11 cellular contexts compared by ENCODE assay signal in genomic region chr21:32494946-32495703, GRCh38.
A peak's percentile ranks its signal among the peaks of the same experiment; 100 is the strongest.
DNase-seq lines count a peak whose midpoint lies in the region; ATAC-seq and TF ChIP-seq lines count a peak whose summit lies in the region.
"Had no signal": no experiment of that assay in that cellular context is flagged by ENCODE, and none has a peak within 500 bp of the region (broad histone marks: within the 10 kb centered on the region; RNA-seq: fewer than 3 reads in every experiment).

No MANE protein-coding gene starts in this region.

- TF ChIP-seq CTCF in GM23338 (conservative IDR thresholded peaks at IDR 0.05; ENCODE audit: low read depth in 2 of 2) (no peak), SK-N-SH (IDR thresholded peaks at IDR 0.05) (no peak), fibroblast of lung (conservative IDR thresholded peaks at IDR 0.05 in 1 of 2, IDR thresholded peaks at IDR 0.05 in 1 of 2; ENCODE audit: low read depth in 1 of 2, low read length in 2 of 2) (no peak)

- ATAC-seq in GM23338 (no peak), HG02571 (IDR thresholded peaks at IDR 0.05; ENCODE audit: unreplicated experiment) (no peak)

- no peak overlapping the region for H3K4me3 Mint-ChIP-seq in GM23338

- H3K27ac ChIP-seq in GM23338 (ENCODE audit: low read depth), result peak overlapping the region; percentile 28; the same call in 1 of the 2 replicates
- peak overlapping the region in 1 of 2 experiments; percentile 98; a peak in 2 of 4 replicates for H3K27ac ChIP-seq in SK-N-SH (ENCODE audit: low read depth in 2 of 2, low read length in 1 of 2)
- H3K27ac ChIP-seq in fibroblast of lung (ENCODE audit: insufficient read depth, low read length), result peak overlapping the region; percentile 45

- CTCF ChIA-PET in SK-N-SH (lab: Yijun Ruan, JAX), result interaction anchor here (1.4 kb wide), 1 partner anchor 92 kb away, joined by 4 read pairs; no protein-coding TSS in a partner anchor

- H2AFZ ChIP-seq in GM23338, result no peak overlapping the region
- H2AFZ ChIP-seq in SK-N-SH (ENCODE audit: low read depth), result no peak overlapping the region
- no peak overlapping the region for H2AFZ ChIP-seq in fibroblast of lung (ENCODE audit: low read length)

- H3K27me3 Mint-ChIP-seq in GM23338 (ENCODE audit: insufficient read depth, low read depth, poor library complexity), result peaks cover 5% of the 10 kb centered on the region

- H3K9me2 ChIP-seq in GM23338 (ENCODE audit: insufficient read depth), result peaks cover 13% of the 10 kb centered on the region; the same call in 1 of the 2 replicates
- no peaks in the 10 kb centered on the region for H3K9me2 ChIP-seq in SK-N-SH

- no peak overlapping the region for H3K4me3 ChIP-seq in GM23338
- no peak overlapping the region for H3K4me3 ChIP-seq in SK-N-SH (ENCODE audit: low read depth in 2 of 2, low read length in 1 of 2)
- H3K4me3 ChIP-seq in fibroblast of lung (replicated peaks in 1 of 4; ENCODE audit: control extremely low read depth in 1 of 4, insufficient read depth in 1 of 4, low read depth in 3 of 4, low read length in 4 of 4), result no peak overlapping the region
- H3K4me3 ChIP-seq in skeletal muscle cell (ENCODE audit: low read depth, low read length), result no peak overlapping the region
- H3K4me3 ChIP-seq: HAP-1 had no signal

- H3K36me3 ChIP-seq in GM23338 (ENCODE audit: insufficient read depth), result no peaks in the 10 kb centered on the region
- peaks cover 0 to 9% of the 10 kb centered on the region in 2 experiments for H3K36me3 ChIP-seq in SK-N-SH (replicated peaks in 1 of 2; ENCODE audit: control insufficient read depth in 1 of 2, insufficient read depth in 2 of 2, low read length in 1 of 2)
- H3K36me3 ChIP-seq in fibroblast of lung (ENCODE audit: control insufficient read depth, insufficient read depth, low read length), result no peaks in the 10 kb centered on the region
- H3K36me3 ChIP-seq: HAP-1 had no signal

- H3K27me3 ChIP-seq in GM23338 (ENCODE audit: insufficient read depth) (no peaks in the 10 kb centered on the region), SK-N-SH (ENCODE audit: insufficient read depth) (no peaks in the 10 kb centered on the region), fibroblast of lung (ENCODE audit: control insufficient read depth, insufficient read depth, low read length) (no peaks in the 10 kb centered on the region)

- peaks cover 38% of the 10 kb centered on the region for H3K4me1 Mint-ChIP-seq in GM23338

- H3K4me2 ChIP-seq in GM23338, result peak overlapping the region; percentile 43
- H3K4me2 ChIP-seq in SK-N-SH, result peak overlapping the region; percentile 62
- H3K4me2 ChIP-seq in fibroblast of lung (ENCODE audit: extremely low read depth, insufficient read depth, low read length), result no peak overlapping the region

- H3K79me2 ChIP-seq in GM23338 (replicated peaks; ENCODE audit: insufficient read depth) (no peaks in the 10 kb centered on the region), SK-N-SH (ENCODE audit: insufficient read depth) (peaks cover 17% of the 10 kb centered on the region; the same call in 1 of the 2 replicates), fibroblast of lung (ENCODE audit: control insufficient read depth, insufficient read depth, low read length) (no peaks in the 10 kb centered on the region)

- WGBS in SK-N-SH (ENCODE audit: low lambda C conversion rate), result 50% methylated on average over 10 of the region's 10 CpGs

- H3K4me1 ChIP-seq in GM23338 (ENCODE audit: insufficient read depth) (peaks cover 50% of the 10 kb centered on the region), SK-N-SH (ENCODE audit: control insufficient read depth in 1 of 2, insufficient read depth in 2 of 2, low read depth in 1 of 2, low read length in 1 of 2) (peaks cover 0 to 51% of the 10 kb centered on the region in 2 experiments; a peak in 2 of 4 replicates), fibroblast of lung (ENCODE audit: control insufficient read depth, extremely low read depth, insufficient read depth, low read length) (peaks cover 6% of the 10 kb centered on the region)
- H3K4me1 ChIP-seq: HAP-1 had no signal

- TF ChIP-seq EP300 in SK-N-SH (IDR thresholded peaks at IDR 0.05; ENCODE audit: borderline replicate concordance in 1 of 2, low read depth in 1 of 2, low read length in 1 of 2), result peak in 1 of 2 experiments; percentile 95; a peak in 3 of 4 replicates

- DNase-seq in GM23338 (ENCODE audit: low spot score) (peak; percentile 32), SK-N-SH (no peak), fibroblast of lung (ENCODE audit: low read depth in 2 of 2) (peak; percentile 75 to 89), skeletal muscle cell (ENCODE audit: low read depth) (peak; percentile 41), SKM-1 treated with dmso at 0.1 percent for 144 hours (lab: John Stamatoyannopoulos, UW; ENCODE audit: unreplicated experiment) (no peak), NCI-H1436 treated with DMSO at 0.1 percent for 48 hours (lab: John Stamatoyannopoulos, UW) (no peak), NCI-H2196 treated with DMSO at 0.1 percent for 48 hours (lab: John Stamatoyannopoulos, UW; ENCODE audit: unreplicated experiment) (no peak)
- DNase-seq: DND-41, SHP77 treated with DMSO at 0.1 percent for 48 hours had no signal

- peak overlapping the region; percentile 37; the same call in 1 of the 2 replicates for H3K9ac ChIP-seq in SK-N-SH
- H3K9ac ChIP-seq in fibroblast of lung (ENCODE audit: insufficient read depth, low read length), result no peak overlapping the region

- H3K27ac Mint-ChIP-seq in GM23338, result no peak overlapping the region

- H3F3A ChIP-seq in GM23338 (replicated peaks; ENCODE audit: low read depth) (no peaks in the 10 kb centered on the region; the same call in 1 of the 2 replicates), SK-N-SH (replicated peaks; ENCODE audit: insufficient read depth) (peaks cover 50% of the 10 kb centered on the region)

- TF ChIP-seq RAD21 in SK-N-SH (IDR thresholded peaks at IDR 0.05; ENCODE audit: low read length), result no peak

- H3K9me3 ChIP-seq in SK-N-SH, result no peaks in the 10 kb centered on the region
- H3K9me3 ChIP-seq in fibroblast of lung (ENCODE audit: control insufficient read depth, insufficient read depth, low read depth, low read length), result no peaks in the 10 kb centered on the region
- H3K9me3 ChIP-seq: HAP-1 had no signal

- no peaks in the 10 kb centered on the region; the same call in 1 of the 3 replicates for H3K36me3 Mint-ChIP-seq in GM23338 (ENCODE audit: low read depth)

- H4K20me1 ChIP-seq in GM23338 (replicated peaks; ENCODE audit: insufficient read depth), result no peaks in the 10 kb centered on the region
- H4K20me1 ChIP-seq in SK-N-SH (ENCODE audit: insufficient read depth), result no peaks in the 10 kb centered on the region
- H4K20me1 ChIP-seq in fibroblast of lung (ENCODE audit: control insufficient read depth, extremely low read depth, insufficient read depth, low read length), result no peaks in the 10 kb centered on the region

- POLR2A ChIA-PET in SK-N-SH (lab: Yijun Ruan, JAX), result no interaction called here

- no peaks in the 10 kb centered on the region for H3K9me3 Mint-ChIP-seq in GM23338

TF ChIP-seq in SK-N-SH, 30 proteins besides CTCF, POLR2A, EP300 and RAD21 (continues in another document):
- TF ChIP-seq JUND (IDR thresholded peaks at IDR 0.05), result peak; percentile 90
- TF ChIP-seq TCF12 (IDR thresholded peaks at IDR 0.05), result peak; percentile 83; the same call in 1 of the 2 replicates
- TF ChIP-seq ZBTB33 (IDR thresholded peaks at IDR 0.05; ENCODE audit: borderline replicate concordance, low read depth), result peak; percentile 47; the same call in 1 of the 2 replicates
- TF ChIP-seq TEAD4 (IDR thresholded peaks at IDR 0.05; ENCODE audit: borderline replicate concordance, insufficient read depth), result peak; percentile 90; the same call in 1 of the 2 replicates
- TF ChIP-seq MEF2A (IDR thresholded peaks at IDR 0.05; ENCODE audit: borderline replicate concordance, low read depth), result no peak
- no peak for TF ChIP-seq SIN3A (IDR thresholded peaks at IDR 0.05; ENCODE audit: borderline replicate concordance, low read depth, low read length)
- TF ChIP-seq PBX3 (IDR thresholded peaks at IDR 0.05), result peak; percentile 92
- peak; percentile 79 for TF ChIP-seq FOSL2 (IDR thresholded peaks at IDR 0.05; ENCODE audit: borderline replicate concordance, low read depth)
- TF ChIP-seq NFIC (IDR thresholded peaks at IDR 0.05; ENCODE audit: borderline replicate concordance), result peak; percentile 87

Comparison
In these comparisons a context has a peak if more than half of its experiments do, and no peak if none do; other contexts are left out.
1. DNase-seq: peak in GM23338 (single experiment), fibroblast of lung (2 of 2) and skeletal muscle cell (single experiment); none in SK-N-SH (single experiment), SKM-1 treated with dmso at 0.1 percent for 144 hours (single experiment), NCI-H1436 treated with DMSO at 0.1 percent for 48 hours (single experiment) and NCI-H2196 treated with DMSO at 0.1 percent for 48 hours (single experiment).